29 cellular contexts compared by ENCODE assay signal in genomic region chr9:84843175-84843824, GRCh38.
"Had no signal": no experiment of that assay in that cellular context is flagged by ENCODE, and none has a peak within 500 bp of the region (broad histone marks: within the 10 kb centered on the region; RNA-seq: fewer than 3 reads in every experiment).

No MANE protein-coding gene starts in this region.

- DNase-seq: dermis blood vessel endothelial cell; effector memory CD4-positive, alpha-beta T cell; erythroblast; esophagus squamous epithelium; foreskin melanocyte; glutamatergic neuron; heart right ventricle; hippocampal formation; immature natural killer cell; islet precursor cell; kidney glomerular epithelial cell; left ventricle myocardium superior; lower lobe of right lung; naive B cell; nucleus accumbens; stimulated activated CD4-positive, alpha-beta T cell treated with anti-CD3 and anti-CD28 coated beads, Interleukin-12 subunit alpha, Interleukin-12 subunit beta, amount 100 ng/mL, for 4 hours; stimulated activated CD4-positive, alpha-beta T cell treated with anti-CD3 and anti-CD28 coated beads, Interleukin-1b, Interleukin-23, amount 100 ng/mL, for 48 hours; stimulated activated CD4-positive, alpha-beta T cell treated with anti-CD3 and anti-CD28 coated beads, Interleukin-4, amount 100 ng/mL, for 24 hours; stimulated activated naive CD4-positive, alpha-beta T cell treated with Interleukin-2 at 50 U/mL for 16 hours; stomach; thyroid gland had no signal

- H3K27ac ChIP-seq: coronary artery, esophagus squamous epithelium, heart right ventricle, lower lobe of right lung, prostate gland, right atrium auricular region, stomach, thyroid gland had no signal

- H3K4me2 ChIP-seq: smooth muscle cell had no signal

- H3K4me3 Mint-ChIP-seq: immature natural killer cell; naive B cell; natural killer cell treated with Interleukin-12 subunit alpha and Interleukin-12 subunit beta and Interleukin-15 and Interleukin-18, amount 100 ng/mL, for 72 hours; stimulated activated effector memory CD8-positive, alpha-beta T cell treated with anti-CD3 and anti-CD28 coated beads, Interleukin-12 subunit alpha, Interleukin-12 subunit beta, amount 100 ng/mL, for 72 hours; type B pancreatic cell had no signal

- H3K4me3 ChIP-seq: coronary artery, esophagus squamous epithelium, heart right ventricle, lower lobe of right lung, prostate gland, right atrium auricular region, smooth muscle cell, stomach, thyroid gland had no signal

- H3K4me1 ChIP-seq: heart right ventricle, lower lobe of right lung, prostate gland, right atrium auricular region had no signal

- H3K9me3 ChIP-seq: esophagus squamous epithelium, heart right ventricle, lower lobe of right lung, prostate gland, right atrium auricular region, stomach, thyroid gland had no signal

- H3K36me3 ChIP-seq: esophagus squamous epithelium, heart right ventricle, lower lobe of right lung, prostate gland, right atrium auricular region, stomach, thyroid gland had no signal

- ATAC-seq: heart right ventricle; left ventricle myocardium superior; lower lobe of right lung; natural killer cell treated with Interleukin-12 subunit alpha and Interleukin-12 subunit beta and Interleukin-15 and Interleukin-18, amount 100 ng/mL, for 72 hours; sciatic nerve; stimulated activated effector memory CD8-positive, alpha-beta T cell treated with anti-CD3 and anti-CD28 coated beads, Interleukin-12 subunit alpha, Interleukin-12 subunit beta, amount 100 ng/mL, for 72 hours had no signal

- H3K36me3 Mint-ChIP-seq: immature natural killer cell; naive B cell; natural killer cell treated with Interleukin-12 subunit alpha and Interleukin-12 subunit beta and Interleukin-15 and Interleukin-18, amount 100 ng/mL, for 72 hours; stimulated activated effector memory CD8-positive, alpha-beta T cell treated with anti-CD3 and anti-CD28 coated beads, Interleukin-12 subunit alpha, Interleukin-12 subunit beta, amount 100 ng/mL, for 72 hours had no signal

- H3K27me3 ChIP-seq: right atrium auricular region, thyroid gland had no signal

- H3K4me1 Mint-ChIP-seq: stimulated activated effector memory CD8-positive, alpha-beta T cell treated with anti-CD3 and anti-CD28 coated beads, Interleukin-12 subunit alpha, Interleukin-12 subunit beta, amount 100 ng/mL, for 72 hours had no signal

- H3K27ac Mint-ChIP-seq: immature natural killer cell; natural killer cell treated with Interleukin-12 subunit alpha and Interleukin-12 subunit beta and Interleukin-15 and Interleukin-18, amount 100 ng/mL, for 72 hours; stimulated activated effector memory CD8-positive, alpha-beta T cell treated with anti-CD3 and anti-CD28 coated beads, Interleukin-12 subunit alpha, Interleukin-12 subunit beta, amount 100 ng/mL, for 72 hours; type B pancreatic cell had no signal

- H3K9me3 Mint-ChIP-seq: type B pancreatic cell had no signal
